Comparison of ENCODE assay signal across 2 cellular contexts in genomic region chr9:129555512-129556203, GRCh38.
TF ChIP-seq lines count a peak whose summit lies in the region.

No MANE protein-coding gene starts in this region.

TF ChIP-seq in A549, 52 proteins besides CTCF, POLR2A, EP300 and RAD21:
- TF ChIP-seq USF2 (IDR thresholded peaks at IDR 0.05), result no peak
- peak; percentile 62; the same call in 1 of the 2 replicates for TF ChIP-seq HOXB5 (CRISPR knock-in tag; IDR thresholded peaks at IDR 0.05)
- TF ChIP-seq ZNF302 (CRISPR knock-in tag; IDR thresholded peaks at IDR 0.05), result 0 out of 2 replicates have a peak, but pooled peaks have one; percentile 63
- TF ChIP-seq FOSB (CRISPR knock-in tag; IDR thresholded peaks at IDR 0.05), result no peak
- TF ChIP-seq POLR2AphosphoS2 (conservative IDR thresholded peaks at IDR 0.05; ENCODE audit: low read length), result no peak
- peak; percentile 76; the same call in 1 of the 2 replicates for TF ChIP-seq ZSCAN20 (CRISPR knock-in tag; IDR thresholded peaks at IDR 0.05)
- TF ChIP-seq KDM1A (IDR thresholded peaks at IDR 0.05; ENCODE audit: low read depth), result no peak
- no peak for TF ChIP-seq RNF2 (IDR thresholded peaks at IDR 0.05; ENCODE audit: borderline replicate concordance, low read depth)
- peak; percentile 97 for TF ChIP-seq HOXB13 (CRISPR knock-in tag; IDR thresholded peaks at IDR 0.05; ENCODE audit: low read depth)
- peak; percentile 88; the same call in 1 of the 2 replicates for TF ChIP-seq EHF (CRISPR knock-in tag; IDR thresholded peaks at IDR 0.05)

TF ChIP-seq in IMR-90, 13 proteins besides CTCF, POLR2A, EP300 and RAD21:
- TF ChIP-seq RFX5 (IDR thresholded peaks at IDR 0.05; ENCODE audit: low read depth, low read length) (no peak), MXI1 (IDR thresholded peaks at IDR 0.05; ENCODE audit: borderline replicate concordance, low read depth, low read length) (no peak), RCOR1 (IDR thresholded peaks at IDR 0.05; ENCODE audit: insufficient replicate concordance, low read length) (no peak), MAFK (IDR thresholded peaks at IDR 0.05; ENCODE audit: low read depth, low read length) (no peak), USF2 (IDR thresholded peaks at IDR 0.05; ENCODE audit: low read depth, low read length) (no peak), CHD1 (IDR thresholded peaks at IDR 0.05; ENCODE audit: low read depth, low read length) (no peak), BHLHE40 (IDR thresholded peaks at IDR 0.05; ENCODE audit: low read depth, low read length) (no peak), SMC3 (IDR thresholded peaks at IDR 0.05; ENCODE audit: low read depth, low read length) (no peak), CEBPB (IDR thresholded peaks at IDR 0.05; ENCODE audit: low read depth, low read length) (no peak), NFE2L2 (IDR thresholded peaks at IDR 0.05; ENCODE audit: low read depth, low read length) (no peak), MAZ (IDR thresholded peaks at IDR 0.05; ENCODE audit: borderline replicate concordance, low read depth, low read length) (no peak)
